1 cellular context compared by ENCODE assay signal in genomic region chr9:99093492-99093791, GRCh38.
TF ChIP-seq lines count a peak whose summit lies in the region.

No MANE protein-coding gene starts in this region.

TF ChIP-seq in WTC11, 78 proteins besides CTCF, POLR2A, EP300 and RAD21 (continued from another document):
- TF ChIP-seq ZNF219 (CRISPR knock-in tag; IDR thresholded peaks at IDR 0.05; ENCODE audit: borderline replicate concordance) (no peak), GABPB1 (CRISPR knock-in tag; IDR thresholded peaks at IDR 0.05) (no peak), CBFB (CRISPR knock-in tag; IDR thresholded peaks at IDR 0.05; ENCODE audit: low read depth) (no peak), NFATC4 (CRISPR knock-in tag; IDR thresholded peaks at IDR 0.05) (no peak), HMGXB4 (CRISPR knock-in tag; IDR thresholded peaks at IDR 0.05) (no peak), ZNF396 (CRISPR knock-in tag; IDR thresholded peaks at IDR 0.05; ENCODE audit: borderline replicate concordance) (no peak), PREB (CRISPR knock-in tag; IDR thresholded peaks at IDR 0.05; ENCODE audit: borderline replicate concordance) (no peak)
